1 cellular context compared by ENCODE assay signal in the genomic region with DNA sequence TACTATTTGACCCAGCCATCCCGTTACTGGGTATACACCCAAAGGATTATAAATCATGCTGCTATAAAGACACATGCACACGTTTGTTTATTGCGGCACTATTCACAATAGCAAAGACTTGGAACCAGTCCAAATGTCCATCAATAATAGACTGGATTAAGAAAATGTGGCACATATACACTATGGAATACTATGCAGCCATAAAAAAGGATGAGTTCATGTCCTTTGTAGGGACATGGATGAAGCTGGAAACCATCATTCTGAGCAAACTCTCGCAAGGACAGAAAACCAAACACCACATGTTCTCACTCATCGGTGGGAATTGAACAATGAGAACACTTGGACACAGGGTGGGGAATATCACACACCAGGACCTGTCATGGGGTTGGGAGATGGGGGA. TPM values are rescaled to one million over a fixed set of nuclear protein-coding genes. Genes with fewer than 3 reads are reported as not detected.
"Had no signal": no experiment of that assay in that cellular context is flagged by ENCODE, and none has a peak within 500 bp of the region (broad histone marks: within the 10 kb centered on the region; RNA-seq: fewer than 3 reads in every experiment).

No MANE protein-coding gene starts in this region.

RNA-seq across cellular contexts. Expression of a gene that starts 56.7 kb away (rescaled TPM):
- total RNA-seq: OCI-LY7 had no signal
